1 cellular context compared by ENCODE assay signal in genomic region chr21:31731112-31731801, GRCh38.
TF ChIP-seq lines count a peak whose summit lies in the region.

No MANE protein-coding gene starts in this region.

TF ChIP-seq in K562, 482 proteins besides CTCF, POLR2A, EP300 and RAD21 (continued from another document and continues in another):
- TF ChIP-seq, protein P1, sequence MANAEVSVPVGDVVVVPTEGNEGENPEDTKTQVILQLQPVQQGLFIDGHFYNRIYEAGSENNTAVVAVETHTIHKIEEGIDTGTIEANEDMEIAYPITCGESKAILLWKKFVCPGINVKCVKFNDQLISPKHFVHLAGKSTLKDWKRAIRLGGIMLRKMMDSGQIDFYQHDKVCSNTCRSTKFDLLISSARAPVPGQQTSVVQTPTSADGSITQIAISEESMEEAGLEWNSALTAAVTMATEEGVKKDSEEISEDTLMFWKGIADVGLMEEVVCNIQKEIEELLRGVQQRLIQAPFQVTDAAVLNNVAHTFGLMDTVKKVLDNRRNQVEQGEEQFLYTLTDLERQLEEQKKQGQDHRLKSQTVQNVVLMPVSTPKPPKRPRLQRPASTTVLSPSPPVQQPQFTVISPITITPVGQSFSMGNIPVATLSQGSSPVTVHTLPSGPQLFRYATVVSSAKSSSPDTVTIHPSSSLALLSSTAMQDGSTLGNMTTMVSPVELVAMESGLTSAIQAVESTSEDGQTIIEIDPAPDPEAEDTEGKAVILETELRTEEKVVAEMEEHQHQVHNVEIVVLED (CRISPR knock-in tag; IDR thresholded peaks at IDR 0.05), result no peak
- peak; percentile 82; the same call in 1 of the 2 replicates for TF ChIP-seq ZBTB7A (IDR thresholded peaks at IDR 0.05; ENCODE audit: borderline replicate concordance, control insufficient read depth, low read depth, low read length)
- no peak for TF ChIP-seq ZNF707 (CRISPR knock-in tag; conservative IDR thresholded peaks at IDR 0.05)
- no peak for TF ChIP-seq ZNF586 (CRISPR knock-in tag; conservative IDR thresholded peaks at IDR 0.05)
- TF ChIP-seq NFYB (IDR thresholded peaks at IDR 0.05; ENCODE audit: extremely low read depth, insufficient read length), result no peak
- TF ChIP-seq EP400 (IDR thresholded peaks at IDR 0.05), result no peak; the same call in 1 of the 2 replicates
- TF ChIP-seq FOXA3 (CRISPR knock-in tag; conservative IDR thresholded peaks at IDR 0.05 in 1 of 2, IDR thresholded peaks at IDR 0.05 in 1 of 2), result no peak
- TF ChIP-seq, protein P2, sequence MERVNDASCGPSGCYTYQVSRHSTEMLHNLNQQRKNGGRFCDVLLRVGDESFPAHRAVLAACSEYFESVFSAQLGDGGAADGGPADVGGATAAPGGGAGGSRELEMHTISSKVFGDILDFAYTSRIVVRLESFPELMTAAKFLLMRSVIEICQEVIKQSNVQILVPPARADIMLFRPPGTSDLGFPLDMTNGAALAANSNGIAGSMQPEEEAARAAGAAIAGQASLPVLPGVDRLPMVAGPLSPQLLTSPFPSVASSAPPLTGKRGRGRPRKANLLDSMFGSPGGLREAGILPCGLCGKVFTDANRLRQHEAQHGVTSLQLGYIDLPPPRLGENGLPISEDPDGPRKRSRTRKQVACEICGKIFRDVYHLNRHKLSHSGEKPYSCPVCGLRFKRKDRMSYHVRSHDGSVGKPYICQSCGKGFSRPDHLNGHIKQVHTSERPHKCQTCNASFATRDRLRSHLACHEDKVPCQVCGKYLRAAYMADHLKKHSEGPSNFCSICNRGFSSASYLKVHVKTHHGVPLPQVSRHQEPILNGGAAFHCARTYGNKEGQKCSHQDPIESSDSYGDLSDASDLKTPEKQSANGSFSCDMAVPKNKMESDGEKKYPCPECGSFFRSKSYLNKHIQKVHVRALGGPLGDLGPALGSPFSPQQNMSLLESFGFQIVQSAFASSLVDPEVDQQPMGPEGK (CRISPR knock-in tag; IDR thresholded peaks at IDR 0.05; ENCODE audit: borderline replicate concordance), result no peak
- no peak; the same call in none of the 2 replicates for TF ChIP-seq SMAD4 (CRISPR knock-in tag; conservative IDR thresholded peaks at IDR 0.05)
- no peak for TF ChIP-seq HDAC6 (IDR thresholded peaks at IDR 0.05; ENCODE audit: low read depth, low read length)
- no peak for TF ChIP-seq RBM34 (IDR thresholded peaks at IDR 0.05; ENCODE audit: borderline replicate concordance, insufficient read depth, low read length)
- TF ChIP-seq, protein P3, sequence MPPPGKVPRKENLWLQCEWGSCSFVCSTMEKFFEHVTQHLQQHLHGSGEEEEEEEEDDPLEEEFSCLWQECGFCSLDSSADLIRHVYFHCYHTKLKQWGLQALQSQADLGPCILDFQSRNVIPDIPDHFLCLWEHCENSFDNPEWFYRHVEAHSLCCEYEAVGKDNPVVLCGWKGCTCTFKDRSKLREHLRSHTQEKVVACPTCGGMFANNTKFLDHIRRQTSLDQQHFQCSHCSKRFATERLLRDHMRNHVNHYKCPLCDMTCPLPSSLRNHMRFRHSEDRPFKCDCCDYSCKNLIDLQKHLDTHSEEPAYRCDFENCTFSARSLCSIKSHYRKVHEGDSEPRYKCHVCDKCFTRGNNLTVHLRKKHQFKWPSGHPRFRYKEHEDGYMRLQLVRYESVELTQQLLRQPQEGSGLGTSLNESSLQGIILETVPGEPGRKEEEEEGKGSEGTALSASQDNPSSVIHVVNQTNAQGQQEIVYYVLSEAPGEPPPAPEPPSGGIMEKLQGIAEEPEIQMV (tag; conservative IDR thresholded peaks at IDR 0.05; ENCODE audit: low read depth), result no peak
- no peak for TF ChIP-seq CBX3 (IDR thresholded peaks at IDR 0.05; ENCODE audit: borderline replicate concordance in 1 of 2, low read length in 2 of 2)
- no peak for TF ChIP-seq POLR2G (IDR thresholded peaks at IDR 0.05; ENCODE audit: low read depth, low read length)
- TF ChIP-seq ID3 (CRISPR knock-in tag; IDR thresholded peaks at IDR 0.05), result no peak
- peak; percentile 82; the same call in 1 of the 2 replicates for TF ChIP-seq ID3 (tag; IDR thresholded peaks at IDR 0.05)
- TF ChIP-seq, protein P4, sequence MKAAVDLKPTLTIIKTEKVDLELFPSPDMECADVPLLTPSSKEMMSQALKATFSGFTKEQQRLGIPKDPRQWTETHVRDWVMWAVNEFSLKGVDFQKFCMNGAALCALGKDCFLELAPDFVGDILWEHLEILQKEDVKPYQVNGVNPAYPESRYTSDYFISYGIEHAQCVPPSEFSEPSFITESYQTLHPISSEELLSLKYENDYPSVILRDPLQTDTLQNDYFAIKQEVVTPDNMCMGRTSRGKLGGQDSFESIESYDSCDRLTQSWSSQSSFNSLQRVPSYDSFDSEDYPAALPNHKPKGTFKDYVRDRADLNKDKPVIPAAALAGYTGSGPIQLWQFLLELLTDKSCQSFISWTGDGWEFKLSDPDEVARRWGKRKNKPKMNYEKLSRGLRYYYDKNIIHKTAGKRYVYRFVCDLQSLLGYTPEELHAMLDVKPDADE (conservative IDR thresholded peaks at IDR 0.05; ENCODE audit: control insufficient read depth, low read depth, low read length), result 0 out of 2 replicates have a peak, but pooled peaks have one; percentile 7
- no peak for TF ChIP-seq ZNF253 (CRISPR knock-in tag; conservative IDR thresholded peaks at IDR 0.05)
- TF ChIP-seq FOXA1 (IDR thresholded peaks at IDR 0.05; ENCODE audit: borderline replicate concordance), result no peak
- no peak for TF ChIP-seq BCOR (IDR thresholded peaks at IDR 0.05)
- no peak for TF ChIP-seq ETV5 (CRISPR knock-in tag; IDR thresholded peaks at IDR 0.05; ENCODE audit: low read depth)
- TF ChIP-seq MECOM (CRISPR knock-in tag; IDR thresholded peaks at IDR 0.05), result no peak
- no peak for TF ChIP-seq SIX5 (IDR thresholded peaks at IDR 0.05; ENCODE audit: borderline replicate concordance in 1 of 2, insufficient read depth in 1 of 2, low read depth in 1 of 2, low read length in 2 of 2)
- TF ChIP-seq ARID1B (IDR thresholded peaks at IDR 0.05), result no peak
- no peak for TF ChIP-seq ARID3A (IDR thresholded peaks at IDR 0.05; ENCODE audit: borderline replicate concordance, low read depth, low read length)
- peak in 1 of 2 experiments; percentile 52; a peak in 1 of 4 replicates for TF ChIP-seq SIN3A (IDR thresholded peaks at IDR 0.05; ENCODE audit: borderline replicate concordance in 2 of 2, control insufficient read depth in 1 of 2, low read depth in 2 of 2, low read length in 2 of 2)
- TF ChIP-seq, protein P5, sequence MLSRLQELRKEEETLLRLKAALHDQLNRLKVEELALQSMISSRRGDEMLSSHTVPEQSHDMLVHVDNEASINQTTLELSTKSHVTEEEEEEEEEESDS (CRISPR knock-in tag; IDR thresholded peaks at IDR 0.05), result no peak
- 0 out of 2 replicates have a peak, but pooled peaks have one; percentile 32 for TF ChIP-seq MBD2 (IDR thresholded peaks at IDR 0.05; ENCODE audit: borderline replicate concordance, low read depth)
- no peak for TF ChIP-seq HMG20A (CRISPR knock-in tag; conservative IDR thresholded peaks at IDR 0.05)
- TF ChIP-seq ZNF41 (CRISPR knock-in tag; conservative IDR thresholded peaks at IDR 0.05), result no peak
- no peak for TF ChIP-seq ZFP36 (IDR thresholded peaks at IDR 0.05; ENCODE audit: low read depth, low read length, partially characterized antibody)
- peak; percentile 26 for TF ChIP-seq PCBP2 (IDR thresholded peaks at IDR 0.05; ENCODE audit: low read depth, low read length, poor library complexity, severe bottlenecking)
- peak; percentile 65 for TF ChIP-seq RBM22 (IDR thresholded peaks at IDR 0.05; ENCODE audit: low read depth, low read length, poor library complexity, severe bottlenecking)
- no peak; the same call in 1 of the 2 replicates for TF ChIP-seq FOXP1 (CRISPR knock-in tag; IDR thresholded peaks at IDR 0.05)
- peak; percentile 80 for TF ChIP-seq CTCFL (IDR thresholded peaks at IDR 0.05; ENCODE audit: borderline replicate concordance, insufficient read depth, low read depth, low read length, poor library complexity, severe bottlenecking)
- TF ChIP-seq, protein P6, sequence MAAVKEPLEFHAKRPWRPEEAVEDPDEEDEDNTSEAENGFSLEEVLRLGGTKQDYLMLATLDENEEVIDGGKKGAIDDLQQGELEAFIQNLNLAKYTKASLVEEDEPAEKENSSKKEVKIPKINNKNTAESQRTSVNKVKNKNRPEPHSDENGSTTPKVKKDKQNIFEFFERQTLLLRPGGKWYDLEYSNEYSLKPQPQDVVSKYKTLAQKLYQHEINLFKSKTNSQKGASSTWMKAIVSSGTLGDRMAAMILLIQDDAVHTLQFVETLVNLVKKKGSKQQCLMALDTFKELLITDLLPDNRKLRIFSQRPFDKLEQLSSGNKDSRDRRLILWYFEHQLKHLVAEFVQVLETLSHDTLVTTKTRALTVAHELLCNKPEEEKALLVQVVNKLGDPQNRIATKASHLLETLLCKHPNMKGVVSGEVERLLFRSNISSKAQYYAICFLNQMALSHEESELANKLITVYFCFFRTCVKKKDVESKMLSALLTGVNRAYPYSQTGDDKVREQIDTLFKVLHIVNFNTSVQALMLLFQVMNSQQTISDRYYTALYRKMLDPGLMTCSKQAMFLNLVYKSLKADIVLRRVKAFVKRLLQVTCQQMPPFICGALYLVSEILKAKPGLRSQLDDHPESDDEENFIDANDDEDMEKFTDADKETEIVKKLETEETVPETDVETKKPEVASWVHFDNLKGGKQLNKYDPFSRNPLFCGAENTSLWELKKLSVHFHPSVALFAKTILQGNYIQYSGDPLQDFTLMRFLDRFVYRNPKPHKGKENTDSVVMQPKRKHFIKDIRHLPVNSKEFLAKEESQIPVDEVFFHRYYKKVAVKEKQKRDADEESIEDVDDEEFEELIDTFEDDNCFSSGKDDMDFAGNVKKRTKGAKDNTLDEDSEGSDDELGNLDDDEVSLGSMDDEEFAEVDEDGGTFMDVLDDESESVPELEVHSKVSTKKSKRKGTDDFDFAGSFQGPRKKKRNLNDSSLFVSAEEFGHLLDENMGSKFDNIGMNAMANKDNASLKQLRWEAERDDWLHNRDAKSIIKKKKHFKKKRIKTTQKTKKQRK (IDR thresholded peaks at IDR 0.05; ENCODE audit: borderline replicate concordance, low read depth, low read length), result no peak
- TF ChIP-seq PRPF4 (IDR thresholded peaks at IDR 0.05; ENCODE audit: insufficient read depth, low read depth, low read length, poor library complexity, severe bottlenecking), result peak; percentile 72
- TF ChIP-seq, protein P7, sequence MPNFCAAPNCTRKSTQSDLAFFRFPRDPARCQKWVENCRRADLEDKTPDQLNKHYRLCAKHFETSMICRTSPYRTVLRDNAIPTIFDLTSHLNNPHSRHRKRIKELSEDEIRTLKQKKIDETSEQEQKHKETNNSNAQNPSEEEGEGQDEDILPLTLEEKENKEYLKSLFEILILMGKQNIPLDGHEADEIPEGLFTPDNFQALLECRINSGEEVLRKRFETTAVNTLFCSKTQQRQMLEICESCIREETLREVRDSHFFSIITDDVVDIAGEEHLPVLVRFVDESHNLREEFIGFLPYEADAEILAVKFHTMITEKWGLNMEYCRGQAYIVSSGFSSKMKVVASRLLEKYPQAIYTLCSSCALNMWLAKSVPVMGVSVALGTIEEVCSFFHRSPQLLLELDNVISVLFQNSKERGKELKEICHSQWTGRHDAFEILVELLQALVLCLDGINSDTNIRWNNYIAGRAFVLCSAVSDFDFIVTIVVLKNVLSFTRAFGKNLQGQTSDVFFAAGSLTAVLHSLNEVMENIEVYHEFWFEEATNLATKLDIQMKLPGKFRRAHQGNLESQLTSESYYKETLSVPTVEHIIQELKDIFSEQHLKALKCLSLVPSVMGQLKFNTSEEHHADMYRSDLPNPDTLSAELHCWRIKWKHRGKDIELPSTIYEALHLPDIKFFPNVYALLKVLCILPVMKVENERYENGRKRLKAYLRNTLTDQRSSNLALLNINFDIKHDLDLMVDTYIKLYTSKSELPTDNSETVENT (CRISPR knock-in tag; IDR thresholded peaks at IDR 0.05), result no peak
- no peak for TF ChIP-seq ZFX (CRISPR knock-in tag; IDR thresholded peaks at IDR 0.05)
- no peak for TF ChIP-seq KAT8 (IDR thresholded peaks at IDR 0.05; ENCODE audit: low read depth)
- TF ChIP-seq ZNF232 (CRISPR knock-in tag; IDR thresholded peaks at IDR 0.05), result no peak
- no peak for TF ChIP-seq MXI1 (IDR thresholded peaks at IDR 0.05; ENCODE audit: low read depth, low read length)
- no peak for TF ChIP-seq NRF1 (conservative IDR thresholded peaks at IDR 0.05 in 1 of 2, IDR thresholded peaks at IDR 0.05 in 1 of 2)
- no peak for TF ChIP-seq SUPT5H (IDR thresholded peaks at IDR 0.05)
- TF ChIP-seq PCBP1 (IDR thresholded peaks at IDR 0.05; ENCODE audit: low read depth, low read length, poor library complexity, severe bottlenecking), result peak; percentile 90
- TF ChIP-seq YY1 (IDR thresholded peaks at IDR 0.05; ENCODE audit: borderline replicate concordance in 1 of 3, control insufficient read depth in 1 of 3, extremely low read depth in 1 of 3, insufficient read depth in 3 of 3, insufficient read length in 1 of 3, insufficient replicate concordance in 2 of 3, low read depth in 1 of 3, low read length in 2 of 3), result peak in 1 of 3 experiments; percentile 12
- peak; percentile 44 for TF ChIP-seq GABPB1 (CRISPR knock-in tag; IDR thresholded peaks at IDR 0.05)
- no peak for TF ChIP-seq JUN (IDR thresholded peaks at IDR 0.05; ENCODE audit: borderline replicate concordance, low read depth, low read length)
- TF ChIP-seq JUN (CRISPR knock-in tag; IDR thresholded peaks at IDR 0.05; ENCODE audit: borderline replicate concordance), result peak; percentile 78; the same call in 1 of the 2 replicates
